In the genomic region with DNA sequence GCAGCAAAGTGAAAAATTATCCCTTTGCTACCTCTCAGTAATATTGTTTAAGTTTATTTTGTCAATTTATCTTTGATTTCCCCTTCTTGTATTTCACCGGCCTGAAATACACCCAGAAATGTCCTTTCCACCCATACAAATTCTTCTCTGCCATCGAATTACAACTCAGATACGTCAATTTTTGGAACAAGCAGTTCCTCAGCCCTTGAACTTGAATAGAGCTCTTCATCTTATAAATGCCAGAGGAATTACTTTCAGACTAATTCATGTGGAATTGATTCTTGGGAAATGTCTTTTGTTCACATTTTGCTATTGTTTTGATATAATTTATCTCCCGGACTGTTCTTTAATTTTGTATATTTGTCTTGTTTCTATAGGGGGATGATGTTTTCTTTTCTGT, we compare ENCODE assay signal across 21 cellular contexts.
"Had no signal": no experiment of that assay in that cellular context is flagged by ENCODE, and none has a peak within 500 bp of the region (broad histone marks: within the 10 kb centered on the region; RNA-seq: fewer than 3 reads in every experiment).

No MANE protein-coding gene starts in this region.

- H3K9me3 ChIP-seq: SJSA1 had no signal

- H3K27ac ChIP-seq: HL-60, SJSA1 had no signal

- H3K27me3 ChIP-seq: SJSA1 had no signal

- FAIRE-seq: HTR-8/SVneo, RCC 7860 had no signal

- H3K36me3 ChIP-seq: SJSA1 had no signal

- DNase-seq: KBM-7, NCI-H1092 treated with DMSO at 0.1 percent for 48 hours, NCI-H1436 treated with DMSO at 0.1 percent for 48 hours, NCI-H1694, NCI-H187 treated with DMSO at 0.1 percent for 48 hours, NCI-H2029 treated with DMSO at 0.1 percent for 48 hours, NCI-H2171, NCI-H226, NCI-H446, NCI-H510A, NCI-H524 treated with DMSO at 0.1 percent for 48 hours, NCI-H69, NCI-H774, Right ventricle myocardium superior, RPMI8226, SIG-M5 had no signal

- H3K4me3 ChIP-seq: SJSA1, SK-N-MC had no signal
